In the genomic region with DNA sequence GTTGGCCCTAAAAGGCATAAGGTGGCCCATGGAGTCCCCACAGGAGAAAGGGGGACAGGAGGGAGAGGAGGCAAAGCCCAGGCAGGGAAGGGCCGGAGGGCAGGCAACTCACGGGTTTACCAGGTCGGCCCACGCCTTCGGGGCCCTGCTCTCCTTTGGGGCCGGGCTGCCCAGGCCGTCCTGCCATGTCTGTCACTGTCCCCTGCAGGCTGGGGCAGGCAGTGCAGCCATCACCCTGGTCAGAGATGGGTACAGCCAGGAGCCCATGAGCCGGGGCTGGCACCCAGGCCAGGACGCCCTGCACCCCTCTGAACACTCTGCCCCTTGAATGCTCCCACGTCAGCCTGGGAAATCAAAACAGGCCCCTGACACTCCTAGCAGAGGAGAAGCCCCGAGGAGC, we compare ENCODE assay signal across 8 cellular contexts. TPM values are rescaled to one million over a fixed set of nuclear protein-coding genes. Genes with fewer than 3 reads are reported as not detected.
DNase-seq lines count a peak whose midpoint lies in the region; TF ChIP-seq lines count a peak whose summit lies in the region.

No MANE protein-coding gene starts in this region.

- H3K27ac ChIP-seq in endodermal cell (ENCODE audit: low read depth, low read length) (no peak overlapping the region), osteoblast (ENCODE audit: low read depth, low read length) (no peak overlapping the region)

- WGBS in endodermal cell (ENCODE audit: insufficient coverage in 1 of 2, insufficient read length in 1 of 2), 2 experiments = 82 to 86% methylated on average over 3 to 11 of the region's 11 CpGs

- no peaks in the 10 kb centered on the region for H4K20me1 ChIP-seq in Loucy (ENCODE audit: insufficient read depth, low read length, poor library complexity, severe bottlenecking)
- H4K20me1 ChIP-seq in osteoblast (ENCODE audit: insufficient read depth, low read length) = no peaks in the 10 kb centered on the region

- no peaks in the 10 kb centered on the region for H3K36me3 ChIP-seq in Loucy (ENCODE audit: insufficient read depth, low read length)
- H3K36me3 ChIP-seq in endodermal cell (ENCODE audit: control insufficient read depth, insufficient read depth, low read length) = no peaks in the 10 kb centered on the region
- peaks cover 99% of the 10 kb centered on the region for H3K36me3 ChIP-seq in osteoblast (ENCODE audit: insufficient read depth, low read length)

- no peaks in the 10 kb centered on the region for H3K36me3 Mint-ChIP-seq in endodermal cell (ENCODE audit: low read depth)

- H3K4me2 ChIP-seq in Loucy (ENCODE audit: low read depth, low read length, poor library complexity, severe bottlenecking) (no peak overlapping the region), osteoblast (ENCODE audit: insufficient read depth, low read length) (no peak overlapping the region)

- peaks cover 1% of the 10 kb centered on the region for H3K4me1 Mint-ChIP-seq in endodermal cell

- no peaks in the 10 kb centered on the region for H3K9me2 ChIP-seq in Loucy (replicated peaks; ENCODE audit: low read depth, low read length)

- no peak overlapping the region for H3K9ac ChIP-seq in Loucy (ENCODE audit: low read depth, low read length, poor library complexity, severe bottlenecking)
- H3K9ac ChIP-seq in endodermal cell (ENCODE audit: extremely low read depth, low read length, poor library complexity, severe bottlenecking) = no peak overlapping the region

- H3K79me2 ChIP-seq in Loucy (ENCODE audit: insufficient read depth, low read length) (no peaks in the 10 kb centered on the region), osteoblast (ENCODE audit: insufficient read depth, low read length) (no peaks in the 10 kb centered on the region)

- no peak overlapping the region for H3K4me3 ChIP-seq in Loucy (ENCODE audit: low read length, poor library complexity, severe bottlenecking)
- H3K4me3 ChIP-seq in endodermal cell (ENCODE audit: low read length) = no peak overlapping the region
- H3K4me3 ChIP-seq in osteoblast (ENCODE audit: insufficient read depth, low read length) = no peak overlapping the region

- no peaks in the 10 kb centered on the region for H3K27me3 Mint-ChIP-seq in endodermal cell (ENCODE audit: insufficient read depth)

- no peaks in the 10 kb centered on the region for H3K4me1 ChIP-seq in Loucy (ENCODE audit: insufficient read depth, low read length, poor library complexity, severe bottlenecking)
- peaks cover 6% of the 10 kb centered on the region for H3K4me1 ChIP-seq in endodermal cell (ENCODE audit: control insufficient read depth, insufficient read depth, low read length)
- no peaks in the 10 kb centered on the region for H3K4me1 ChIP-seq in osteoblast (ENCODE audit: insufficient read depth, low read length)

- H3K9me3 Mint-ChIP-seq in endodermal cell = no peaks in the 10 kb centered on the region

- H3K27me3 ChIP-seq in Loucy (ENCODE audit: insufficient read depth, low read length, poor library complexity, severe bottlenecking) (peaks cover 4% of the 10 kb centered on the region), endodermal cell (ENCODE audit: control insufficient read depth, insufficient read depth, low read length, poor library complexity, severe bottlenecking) (no peaks in the 10 kb centered on the region), osteoblast (ENCODE audit: insufficient read depth, low read length) (no peaks in the 10 kb centered on the region)

- H3K9me3 ChIP-seq in Loucy (ENCODE audit: insufficient read depth, low read depth, low read length) (no peaks in the 10 kb centered on the region), endodermal cell (ENCODE audit: control insufficient read depth, low read length) (no peaks in the 10 kb centered on the region), osteoblast (ENCODE audit: low read depth, low read length) (no peaks in the 10 kb centered on the region)

- no peak overlapping the region for H2AFZ ChIP-seq in Loucy (ENCODE audit: low read length)
- H2AFZ ChIP-seq in osteoblast (ENCODE audit: low read length) = no peak overlapping the region

- DNase-seq in GM10266 (ENCODE audit: extremely low spot score) = no peak
- DNase-seq in endodermal cell = peak; percentile 90
- no peak for DNase-seq in osteoblast (ENCODE audit: insufficient read length, low spot score, missing footprints)
- DNase-seq in HPDE6-E6E7 (ENCODE audit: extremely low spot score) = no peak
- DNase-seq in HK-2 (ENCODE audit: unreplicated experiment) = no peak
- no peak for DNase-seq in NCI-H748 treated with DMSO at 0.1 percent for 48 hours (lab: John Stamatoyannopoulos, UW)
- no peak for DNase-seq in inferior parietal cortex (ENCODE audit: extremely low spot score)

- H3F3A ChIP-seq in Loucy (ENCODE audit: low read depth) = no peaks in the 10 kb centered on the region

- no peak overlapping the region for H3K27ac Mint-ChIP-seq in endodermal cell

- H3K4me3 Mint-ChIP-seq in endodermal cell = no peak overlapping the region

- TF ChIP-seq CTCF in GM10266 (IDR thresholded peaks at IDR 0.05; ENCODE audit: control insufficient read depth, insufficient read depth, low read depth, missing control alignments) (peak; percentile 34), Loucy (conservative IDR thresholded peaks at IDR 0.05; ENCODE audit: low read length) (peak; percentile 52), endodermal cell (conservative IDR thresholded peaks at IDR 0.05) (peak; percentile 79), osteoblast (IDR thresholded peaks at IDR 0.05; ENCODE audit: extremely low read depth, low read depth, low read length) (peak; percentile 32)

RNA-seq across cellular contexts. Expression of a gene that starts 19.8 kb away (rescaled TPM):
- 1 to 10 TPM; 7.4 to 9.9 TPM for total RNA-seq in endodermal cell
- 3.6 TPM for polyA plus RNA-seq in endodermal cell (2013, experiment 1 of 2)
- polyA plus RNA-seq in endodermal cell (2013, experiment 2 of 2) = 2.7 TPM
- 158 and 197 TPM in 2 replicates for total RNA-seq in osteoblast

RNA-seq across cellular contexts. Expression of a gene that starts 39.3 kb away (rescaled TPM):
- total RNA-seq in endodermal cell (10 to 100 TPM; 51.4 to 59.1 TPM), osteoblast (75.7 and 86.5 TPM in 2 replicates)
- 60.4 TPM for polyA plus RNA-seq in endodermal cell (2013, experiment 1 of 2)
- polyA plus RNA-seq in endodermal cell (2013, experiment 2 of 2) = 61.7 TPM

Comparison
In these comparisons a context has a peak if more than half of its experiments do, and no peak if none do; other contexts are left out.
1. RNA of a gene that starts 19.8 kb away (total RNA-seq): 158 to 197 TPM in osteoblast; 7.4 to 9.9 TPM in endodermal cell; every median in the first group is over 10 times any median in the second.
2. Peak in every context shown above with its lines, with median percentiles within 50 percentile points of each other: CTCF ChIP-seq.